18 cellular contexts compared by ENCODE assay signal in genomic region chr2:13308989-13309388, GRCh38.
"Had no signal": no experiment of that assay in that cellular context is flagged by ENCODE, and none has a peak within 500 bp of the region (broad histone marks: within the 10 kb centered on the region; RNA-seq: fewer than 3 reads in every experiment).

No MANE protein-coding gene starts in this region.

- ATAC-seq: activated naive CD8-positive, alpha-beta T cell treated with anti-CD3 and anti-CD28 coated beads, Interleukin-2, amount 50 U/mL, for 24 hours; left lobe of liver; lower lobe of right lung; sciatic nerve; stimulated activated effector memory CD8-positive, alpha-beta T cell treated with anti-CD3 and anti-CD28 coated beads, Interleukin-12 subunit alpha, Interleukin-12 subunit beta, amount 100 ng/mL, for 72 hours; stimulated activated naive CD8-positive, alpha-beta T cell treated with anti-CD3 and anti-CD28 coated beads, Interleukin-15, amount 100 ng/mL, for 72 hours; T-cell had no signal

- H3K4me1 Mint-ChIP-seq: activated naive CD8-positive, alpha-beta T cell treated with anti-CD3 and anti-CD28 coated beads, Interleukin-2, amount 50 U/mL, for 24 hours; brain; central memory CD8-positive, alpha-beta T cell; naive B cell; stimulated activated effector memory CD8-positive, alpha-beta T cell treated with anti-CD3 and anti-CD28 coated beads, Interleukin-12 subunit alpha, Interleukin-12 subunit beta, amount 100 ng/mL, for 72 hours; stimulated activated naive CD8-positive, alpha-beta T cell treated with anti-CD3 and anti-CD28 coated beads, Interleukin-15, amount 100 ng/mL, for 72 hours; T-cell had no signal

- H3K9me3 Mint-ChIP-seq: activated naive CD8-positive, alpha-beta T cell treated with anti-CD3 and anti-CD28 coated beads, Interleukin-2, amount 50 U/mL, for 24 hours; T-helper 2 cell treated with Interferon-gamma antibody and Interleukin-4, amounts not matched to agents 5 μg/mL and 100 μg/mL, for 36 hours had no signal

- H3K36me3 Mint-ChIP-seq: brain; naive B cell; stimulated activated effector memory CD8-positive, alpha-beta T cell treated with anti-CD3 and anti-CD28 coated beads, Interleukin-12 subunit alpha, Interleukin-12 subunit beta, amount 100 ng/mL, for 72 hours; T-cell had no signal

- DNase-seq: activated CD4-positive, alpha-beta T cell treated with anti-CD3 and anti-CD28 coated beads, Interleukin-2, amount 50 U/mL, for 4 hours; activated effector memory CD4-positive, alpha-beta T cell treated with anti-CD3 and anti-CD28 coated beads, Interleukin-2, amount 50 U/mL, for 16 hours; activated naive CD4-positive, alpha-beta T cell treated with anti-CD3 and anti-CD28 coated beads, Interleukin-2, amount 50 U/mL, for 16 hours; activated naive CD8-positive, alpha-beta T cell treated with anti-CD3 and anti-CD28 coated beads, Interleukin-2, amount 50 U/mL, for 24 hours; effector memory CD4-positive, alpha-beta T cell; lower lobe of right lung; naive B cell; small intestine; stimulated activated CD4-positive, alpha-beta T cell treated with anti-CD3 and anti-CD28 coated beads, Interleukin-2, amount 100 ng/mL, for 24 hours; stimulated activated naive CD8-positive, alpha-beta T cell treated with anti-CD3 and anti-CD28 coated beads, Interleukin-15, amount 100 ng/mL, for 72 hours; T-cell; tibial artery had no signal

- H3K9me3 ChIP-seq: lower lobe of right lung had no signal

- H3K27me3 ChIP-seq: tibial artery had no signal

- H3K4me3 Mint-ChIP-seq: activated naive CD8-positive, alpha-beta T cell treated with anti-CD3 and anti-CD28 coated beads, Interleukin-2, amount 50 U/mL, for 24 hours; central memory CD8-positive, alpha-beta T cell; naive B cell; stimulated activated effector memory CD8-positive, alpha-beta T cell treated with anti-CD3 and anti-CD28 coated beads, Interleukin-12 subunit alpha, Interleukin-12 subunit beta, amount 100 ng/mL, for 72 hours; stimulated activated naive CD8-positive, alpha-beta T cell treated with anti-CD3 and anti-CD28 coated beads, Interleukin-15, amount 100 ng/mL, for 72 hours; T-cell; T-helper 2 cell treated with Interferon-gamma antibody and Interleukin-4, amounts not matched to agents 5 μg/mL and 100 μg/mL, for 36 hours had no signal

- H3K36me3 ChIP-seq: lower lobe of right lung, tibial artery had no signal

- H3K27ac Mint-ChIP-seq: activated naive CD8-positive, alpha-beta T cell treated with anti-CD3 and anti-CD28 coated beads, Interleukin-2, amount 50 U/mL, for 24 hours; naive B cell; stimulated activated effector memory CD8-positive, alpha-beta T cell treated with anti-CD3 and anti-CD28 coated beads, Interleukin-12 subunit alpha, Interleukin-12 subunit beta, amount 100 ng/mL, for 72 hours; stimulated activated naive CD8-positive, alpha-beta T cell treated with anti-CD3 and anti-CD28 coated beads, Interleukin-15, amount 100 ng/mL, for 72 hours; T-cell; T-helper 2 cell treated with Interferon-gamma antibody and Interleukin-4, amounts not matched to agents 5 μg/mL and 100 μg/mL, for 36 hours had no signal

- H3K4me1 ChIP-seq: lower lobe of right lung, tibial artery had no signal

- H3K27ac ChIP-seq: lower lobe of right lung, tibial artery had no signal

- H3K27me3 Mint-ChIP-seq: activated naive CD8-positive, alpha-beta T cell treated with anti-CD3 and anti-CD28 coated beads, Interleukin-2, amount 50 U/mL, for 24 hours; brain; central memory CD8-positive, alpha-beta T cell; stimulated activated naive CD8-positive, alpha-beta T cell treated with anti-CD3 and anti-CD28 coated beads, Interleukin-15, amount 100 ng/mL, for 72 hours; T-cell had no signal

- H3K4me3 ChIP-seq: lower lobe of right lung, tibial artery had no signal
